In the genomic region with DNA sequence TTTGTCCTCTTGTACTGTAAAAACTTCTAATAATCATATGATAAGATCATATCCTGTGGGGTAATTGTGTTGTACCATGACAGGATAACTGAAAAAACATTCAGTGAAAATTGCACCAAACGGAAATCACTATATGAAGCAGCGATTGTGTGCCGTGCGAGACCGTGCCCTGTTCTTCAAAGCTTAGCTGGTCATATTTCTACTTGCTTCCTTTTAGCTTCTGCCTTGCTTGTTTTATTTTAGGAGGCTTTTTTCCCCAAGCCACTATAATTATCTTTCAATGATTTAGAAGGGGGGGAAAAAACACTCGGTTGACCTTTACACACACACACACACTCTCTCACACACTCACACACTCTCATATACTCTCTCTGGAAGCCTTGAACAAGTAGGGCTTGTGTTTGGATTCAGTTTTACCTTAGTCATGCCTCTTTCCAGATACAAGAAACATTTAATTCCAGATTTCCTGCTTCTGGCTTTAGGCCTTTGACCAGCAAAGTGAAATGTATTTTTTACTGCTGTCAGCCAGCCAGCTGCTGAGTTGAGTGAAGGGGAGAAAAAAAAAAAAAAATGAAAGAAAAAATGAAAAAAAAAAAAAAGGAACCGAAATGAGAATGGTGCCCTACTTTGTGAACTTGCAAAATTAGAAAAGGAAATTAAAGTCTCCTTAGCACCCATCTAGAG, we compare ENCODE assay signal across 8 cellular contexts.
DNase-seq lines count a peak whose midpoint lies in the region; ATAC-seq, FAIRE-seq and TF ChIP-seq lines count a peak whose summit lies in the region.

No MANE protein-coding gene starts in this region.

- H4K20me1 ChIP-seq in astrocyte (ENCODE audit: insufficient read depth, low read length): peaks cover 9% of the 10 kb centered on the region

- DNase-seq in DMS153 (lab: John Stamatoyannopoulos, UW) (peak; percentile 48), NCI-H2081 treated with DMSO at 0.1 percent for 48 hours (lab: John Stamatoyannopoulos, UW) (peak; percentile 25), astrocyte (ENCODE audit: low read depth) (peak; percentile 69), left colon (peak in 1 of 2 donors; percentile 30), stromal cell of bone marrow (ENCODE audit: low read depth) (peak; percentile 52), erythroblast (lab: John Stamatoyannopoulos, UW) (no peak), hypothalamus (lab: John Stamatoyannopoulos, UW) (no peak)

- peak overlapping the region; percentile 80 for H3K27ac ChIP-seq in astrocyte (ENCODE audit: low read depth, low read length)

- peaks cover 20% of the 10 kb centered on the region for H3K36me3 ChIP-seq in astrocyte (ENCODE audit: insufficient read depth, low read length)

- peaks cover 43% of the 10 kb centered on the region for H3K4me1 Mint-ChIP-seq in astrocyte (ENCODE audit: low read depth, unreplicated experiment)

- ATAC-seq in GM21529 (IDR thresholded peaks at IDR 0.05; ENCODE audit: unreplicated experiment) (peak; percentile 43), left colon (peak; percentile 79)

- peak overlapping the region; percentile 62 for H3K9ac ChIP-seq in astrocyte (ENCODE audit: low read length)

- intact Hi-C loops in left colon (cut with DNase I, micrococcal nuclease): no loop called here

- H3K27ac Mint-ChIP-seq in astrocyte (ENCODE audit: unreplicated experiment): peak overlapping the region; percentile 51

- no peak overlapping the region for H3K4me3 ChIP-seq in astrocyte (ENCODE audit: insufficient read depth, low read depth, low read length)

- H3K4me3 Mint-ChIP-seq in astrocyte (ENCODE audit: unreplicated experiment): no peak overlapping the region

- H3K79me2 ChIP-seq in astrocyte (ENCODE audit: insufficient read depth, low read length): peaks cover 74% of the 10 kb centered on the region

- no peaks in the 10 kb centered on the region for H3K27me3 Mint-ChIP-seq in astrocyte (ENCODE audit: low read depth, unreplicated experiment)

- peak overlapping the region; percentile 59 for H3K4me2 ChIP-seq in astrocyte (ENCODE audit: low read length)

- H3K9me3 ChIP-seq in astrocyte (ENCODE audit: insufficient read depth, low read depth, low read length): no peaks in the 10 kb centered on the region

- no peaks in the 10 kb centered on the region for H3K27me3 ChIP-seq in astrocyte (ENCODE audit: insufficient read depth, low read length)

- no peak for TF ChIP-seq CTCF in astrocyte (IDR thresholded peaks at IDR 0.05; ENCODE audit: insufficient read depth, low read depth, low read length)

- TF ChIP-seq POLR2A in erythroblast (IDR thresholded peaks at IDR 0.05; ENCODE audit: low read length): no peak

- H3K36me3 Mint-ChIP-seq in astrocyte (ENCODE audit: low read depth, unreplicated experiment): peaks cover 23% of the 10 kb centered on the region

- H3K9me3 Mint-ChIP-seq in astrocyte (ENCODE audit: unreplicated experiment): no peaks in the 10 kb centered on the region

- FAIRE-seq in astrocyte (lab: Jason Lieb, UNC): no peak

- no peak overlapping the region for H2AFZ ChIP-seq in astrocyte (ENCODE audit: low read depth, low read length)

- H3K4me1 ChIP-seq in astrocyte (ENCODE audit: insufficient read depth, low read length): peaks cover 34% of the 10 kb centered on the region

Comparison
In these comparisons a context has a peak if more than half of its experiments do, and no peak if none do; other contexts are left out.
1. DNase-seq: peak in DMS153 (single experiment), NCI-H2081 treated with DMSO at 0.1 percent for 48 hours (single experiment), astrocyte (single experiment) and stromal cell of bone marrow (single experiment); none in erythroblast (0 of 2) and hypothalamus (0 of 51).